8 cellular contexts compared by ENCODE assay signal in the genomic region with DNA sequence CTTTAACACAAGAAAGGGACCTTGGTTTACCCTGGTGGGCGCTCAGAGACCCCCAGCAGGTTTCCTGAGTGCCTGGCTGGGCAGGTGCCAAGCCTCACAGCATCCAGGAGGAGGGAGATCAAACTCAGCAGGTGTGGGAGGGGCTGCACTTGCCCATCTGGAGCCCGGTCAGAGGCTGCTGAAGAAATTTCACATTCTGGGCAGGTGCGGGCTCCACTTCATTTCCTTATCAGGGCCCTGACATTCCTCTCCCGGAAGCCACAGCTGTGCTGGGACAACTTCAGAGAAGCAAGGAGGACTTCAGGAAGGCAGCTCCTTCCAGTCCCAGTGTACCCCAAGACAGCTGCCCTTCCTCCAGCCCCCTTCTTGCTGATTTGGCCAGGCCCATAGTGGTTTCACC.
DNase-seq lines count a peak whose midpoint lies in the region; ATAC-seq and TF ChIP-seq lines count a peak whose summit lies in the region.

No MANE protein-coding gene starts in this region.

- peak overlapping the region; percentile 32; the same call in 1 of the 2 replicates for H3K9ac ChIP-seq in KMS-11

- H2AFZ ChIP-seq in KMS-11 (ENCODE audit: low read depth), result no peak overlapping the region

- no peaks in the 10 kb centered on the region for H4K20me1 ChIP-seq in KMS-11 (ENCODE audit: insufficient read depth)

- no peak overlapping the region for H3K27ac Mint-ChIP-seq in CD8-positive, alpha-beta T cell
- H3K27ac Mint-ChIP-seq in activated naive CD8-positive, alpha-beta T cell, result no peak overlapping the region
- peak overlapping the region; percentile 89 for H3K27ac Mint-ChIP-seq in mesothelial cell of epicardium

- TF ChIP-seq POLR2A in upper lobe of left lung (IDR thresholded peaks at IDR 0.05), result no peak

- no peaks in the 10 kb centered on the region for H3K27me3 ChIP-seq in CD8-positive, alpha-beta T cell (ENCODE audit: insufficient read depth, low read length)
- H3K27me3 ChIP-seq in KMS-11 (ENCODE audit: insufficient read depth, low read depth) (no peaks in the 10 kb centered on the region), upper lobe of left lung (no peaks in the 10 kb centered on the region)

- H3K79me2 ChIP-seq in KMS-11 (ENCODE audit: insufficient read depth, low read depth), result peaks cover 49% of the 10 kb centered on the region

- POLR2A ChIA-PET in CD8-positive, alpha-beta T cell (lab: Charles Lee), result interaction anchor here (1.1 to 1.5 kb wide), 3 partner anchors 8 to 17 kb away, joined by 4 to 7 read pairs (median 4); no protein-coding TSS in a partner anchor

- no peak overlapping the region for H3K27ac ChIP-seq in CD8-positive, alpha-beta T cell (ENCODE audit: low read depth, low read length)
- H3K27ac ChIP-seq in KMS-11, result peak overlapping the region; percentile 77
- H3K27ac ChIP-seq in upper lobe of left lung, result peak overlapping the region in 2 of 4 donors; percentile 71 to 81

- no peaks in the 10 kb centered on the region for H3K27me3 Mint-ChIP-seq in CD8-positive, alpha-beta T cell (ENCODE audit: low read depth)
- no peaks in the 10 kb centered on the region for H3K27me3 Mint-ChIP-seq in activated naive CD8-positive, alpha-beta T cell
- H3K27me3 Mint-ChIP-seq in mesothelial cell of epicardium (ENCODE audit: low read depth), result no peaks in the 10 kb centered on the region

- TF ChIP-seq EP300 in upper lobe of left lung (IDR thresholded peaks at IDR 0.05), result no peak

- no peak for ATAC-seq in CD8-positive, alpha-beta T cell
- no peak for ATAC-seq in upper lobe of left lung (ENCODE audit: low FRiP score in 2 of 2)
- ATAC-seq in HG02938 (IDR thresholded peaks at IDR 0.05; ENCODE audit: unreplicated experiment), result no peak

- CTCF ChIA-PET in CD8-positive, alpha-beta T cell (lab: Charles Lee), result interaction anchor here (1.1 to 4.2 kb wide), 4 partner anchors 17 to 172 kb away, joined by 3 to 18 read pairs (median 4); no protein-coding TSS in a partner anchor

- no peaks in the 10 kb centered on the region for H3K9me3 Mint-ChIP-seq in CD8-positive, alpha-beta T cell
- H3K9me3 Mint-ChIP-seq in activated naive CD8-positive, alpha-beta T cell (ENCODE audit: low read depth), result no peaks in the 10 kb centered on the region
- H3K9me3 Mint-ChIP-seq in mesothelial cell of epicardium, result no peaks in the 10 kb centered on the region

- no peaks in the 10 kb centered on the region for H3K9me3 ChIP-seq in CD8-positive, alpha-beta T cell (ENCODE audit: low read length)
- H3K9me3 ChIP-seq in upper lobe of left lung, result no peaks in the 10 kb centered on the region

- TF ChIP-seq CTCF in CD8-positive, alpha-beta T cell (IDR thresholded peaks at IDR 0.05), result no peak
- TF ChIP-seq CTCF in KMS-11 (conservative IDR thresholded peaks at IDR 0.05; ENCODE audit: low read depth, low read length), result no peak
- TF ChIP-seq CTCF in mesothelial cell of epicardium (IDR thresholded peaks at IDR 0.05; ENCODE audit: unreplicated experiment), result no peak
- no peak for TF ChIP-seq CTCF in upper lobe of left lung (IDR thresholded peaks at IDR 0.05)

- intact Hi-C loops in CD8-positive, alpha-beta T cell (cut with DNase I, micrococcal nuclease), result no loop called here

- H3K36me3 ChIP-seq in CD8-positive, alpha-beta T cell (ENCODE audit: insufficient read depth, low read length), result no peaks in the 10 kb centered on the region
- H3K36me3 ChIP-seq in KMS-11 (ENCODE audit: insufficient read depth) (no peaks in the 10 kb centered on the region), upper lobe of left lung (no peaks in the 10 kb centered on the region)

- peaks cover 24% of the 10 kb centered on the region for H3K4me1 Mint-ChIP-seq in CD8-positive, alpha-beta T cell (ENCODE audit: low read depth)
- H3K4me1 Mint-ChIP-seq in activated naive CD8-positive, alpha-beta T cell (ENCODE audit: low read depth), result peaks cover 24% of the 10 kb centered on the region
- peaks cover 57% of the 10 kb centered on the region for H3K4me1 Mint-ChIP-seq in mesothelial cell of epicardium

- no peak for DNase-seq in CD8-positive, alpha-beta T cell
- DNase-seq in mesothelial cell of epicardium (ENCODE audit: low spot score in 2 of 2, unreplicated experiment in 2 of 2) (no peak), middle frontal gyrus (ENCODE audit: extremely low spot score, low spot score) (no peak), NCI-H82 treated with DMSO at 0.1 percent for 48 hours (lab: John Stamatoyannopoulos, UW; ENCODE audit: unreplicated experiment) (no peak), upper lobe of left lung (no peak)

- peak overlapping the region; percentile 4 for H3K4me3 ChIP-seq in CD8-positive, alpha-beta T cell (ENCODE audit: low read depth, low read length)
- H3K4me3 ChIP-seq in KMS-11 (IDR thresholded peaks at IDR 0.05; ENCODE audit: insufficient read depth, low read depth, low read length) (no peak overlapping the region), upper lobe of left lung (no peak overlapping the region)

- peaks cover 35% of the 10 kb centered on the region for H3K36me3 Mint-ChIP-seq in CD8-positive, alpha-beta T cell
- no peaks in the 10 kb centered on the region for H3K36me3 Mint-ChIP-seq in activated naive CD8-positive, alpha-beta T cell
- no peaks in the 10 kb centered on the region for H3K36me3 Mint-ChIP-seq in mesothelial cell of epicardium

- peak overlapping the region; percentile 54 for H3K4me3 Mint-ChIP-seq in CD8-positive, alpha-beta T cell
- H3K4me3 Mint-ChIP-seq in activated naive CD8-positive, alpha-beta T cell, result peak overlapping the region; percentile 69
- no peak overlapping the region for H3K4me3 Mint-ChIP-seq in mesothelial cell of epicardium

- 28 to 41% methylated on average over 2 to 4 of the region's 4 CpGs for WGBS in upper lobe of left lung, 2 donors

- no peaks in the 10 kb centered on the region for H3K4me1 ChIP-seq in CD8-positive, alpha-beta T cell (ENCODE audit: insufficient read depth, low read length)
- peaks cover 70% of the 10 kb centered on the region for H3K4me1 ChIP-seq in KMS-11 (ENCODE audit: low read depth, poor library complexity, severe bottlenecking)
- peaks cover 62 to 82% (median 72%) of the 10 kb centered on the region in 4 donors for H3K4me1 ChIP-seq in upper lobe of left lung

- H3K4me2 ChIP-seq in KMS-11, result no peak overlapping the region; the same call in 1 of the 2 replicates
